Comparison of ENCODE assay signal across 11 cellular contexts in genomic region chr1:17485280-17485679, GRCh38.
DNase-seq lines count a peak whose midpoint lies in the region; TF ChIP-seq lines count a peak whose summit lies in the region.
"Had no signal": no experiment of that assay in that cellular context is flagged by ENCODE, and none has a peak within 500 bp of the region (broad histone marks: within the 10 kb centered on the region; RNA-seq: fewer than 3 reads in every experiment).

No MANE protein-coding gene starts in this region.

- H3K27ac Mint-ChIP-seq in nephron progenitor cell: no peak overlapping the region
- H3K27ac Mint-ChIP-seq: activated naive CD8-positive, alpha-beta T cell had no signal

- in situ Hi-C loops in KBM-7 (cut with MboI; ENCODE audit: low pct_unique_long_range_greater_than_20kb, low sequenced_read_pairs): no loop called here

- H3K9me3 Mint-ChIP-seq in nephron progenitor cell: no peaks in the 10 kb centered on the region

- no peak overlapping the region for H3K4me3 ChIP-seq in cardiac fibroblast (replicated peaks in 1 of 2; ENCODE audit: low read depth in 2 of 2, low read length in 2 of 2)
- H3K4me3 ChIP-seq: uterus had no signal

- TF ChIP-seq CTCF in cardiac fibroblast (IDR thresholded peaks at IDR 0.05; ENCODE audit: low read depth, low read length) (peak; percentile 57), nephron progenitor cell (IDR thresholded peaks at IDR 0.05) (peak; percentile 23)

- DNase-seq in NCI-H1694 treated with DMSO at 0.1 percent for 48 hours (lab: John Stamatoyannopoulos, UW) (peak; percentile 7), NCI-H1694 (lab: John Stamatoyannopoulos, UW) (no peak), KBM-7 (peak; percentile 44), cardiac fibroblast (ENCODE audit: low read depth in 2 of 2) (peak; percentile 41 to 51), nephron progenitor cell (peak; percentile 14), MV-4-11 (lab: John Stamatoyannopoulos, UW) (no peak), retina (no peak), NCI-H2029 (lab: John Stamatoyannopoulos, UW) (no peak)
- DNase-seq: small intestine, uterus had no signal

- no peak overlapping the region for H3K4me3 Mint-ChIP-seq in nephron progenitor cell
- H3K4me3 Mint-ChIP-seq: activated naive CD8-positive, alpha-beta T cell had no signal

- peaks cover 12% of the 10 kb centered on the region for H3K27me3 Mint-ChIP-seq in nephron progenitor cell (ENCODE audit: low read depth, poor library complexity)
- H3K27me3 Mint-ChIP-seq: activated naive CD8-positive, alpha-beta T cell had no signal

- no peaks in the 10 kb centered on the region for H3K36me3 Mint-ChIP-seq in nephron progenitor cell (ENCODE audit: low read depth)
- H3K36me3 Mint-ChIP-seq: activated naive CD8-positive, alpha-beta T cell had no signal

- peaks cover 26% of the 10 kb centered on the region for H3K4me1 Mint-ChIP-seq in nephron progenitor cell

Comparison
In these comparisons a context has a peak if more than half of its experiments do, and no peak if none do; other contexts are left out.
1. DNase-seq: peak in NCI-H1694 treated with DMSO at 0.1 percent for 48 hours (single experiment), KBM-7 (single experiment), cardiac fibroblast (2 of 2) and nephron progenitor cell (single experiment); none in NCI-H1694 (single experiment), MV-4-11 (single experiment), retina (single experiment) and NCI-H2029 (single experiment).